20 cellular contexts compared by ENCODE assay signal in genomic region chr11:44244649-44245308, GRCh38.
DNase-seq lines count a peak whose midpoint lies in the region; ATAC-seq and TF ChIP-seq lines count a peak whose summit lies in the region.
"Had no signal": no experiment of that assay in that cellular context is flagged by ENCODE, and none has a peak within 500 bp of the region (broad histone marks: within the 10 kb centered on the region; RNA-seq: fewer than 3 reads in every experiment).

No MANE protein-coding gene starts in this region.

- peaks cover 10% of the 10 kb centered on the region for H3K27me3 Mint-ChIP-seq in GM23338 (ENCODE audit: insufficient read depth, low read depth, poor library complexity)
- H3K27me3 Mint-ChIP-seq: activated naive CD8-positive, alpha-beta T cell treated with anti-CD3 and anti-CD28 coated beads for 36 hours had no signal

- no peak overlapping the region; the same call in 1 of the 2 replicates for H3K4me3 ChIP-seq in GM23338
- H3K4me3 ChIP-seq in fibroblast of pulmonary artery (replicated peaks; ENCODE audit: low read depth, low read length), result no peak overlapping the region
- no peak overlapping the region for H3K4me3 ChIP-seq in lower lobe of right lung
- H3K4me3 ChIP-seq: mucosa of descending colon, pancreas had no signal

- H3K4me1 ChIP-seq in GM23338 (ENCODE audit: insufficient read depth) (peaks cover 26% of the 10 kb centered on the region), lower lobe of right lung (peaks cover 14% of the 10 kb centered on the region)

- H3K27ac ChIP-seq in GM23338 (ENCODE audit: low read depth) (peak overlapping the region; percentile 45; the same call in 1 of the 2 replicates), lower lobe of right lung (no peak overlapping the region)
- H3K27ac ChIP-seq: pancreas, WERI-Rb-1 had no signal

- TF ChIP-seq CTCF in GM23338 (conservative IDR thresholded peaks at IDR 0.05; ENCODE audit: low read depth in 2 of 2) (no peak), fibroblast of pulmonary artery (IDR thresholded peaks at IDR 0.05; ENCODE audit: low read length, missing control alignments) (no peak), lower lobe of right lung (IDR thresholded peaks at IDR 0.05) (no peak)

- H3K27me3 ChIP-seq in GM23338 (ENCODE audit: insufficient read depth), result no peaks in the 10 kb centered on the region
- no peaks in the 10 kb centered on the region for H3K27me3 ChIP-seq in lower lobe of right lung (ENCODE audit: low read depth)
- H3K27me3 ChIP-seq: pancreas had no signal

- no peaks in the 10 kb centered on the region for H3K9me3 Mint-ChIP-seq in GM23338
- H3K9me3 Mint-ChIP-seq: activated naive CD8-positive, alpha-beta T cell treated with anti-CD3 and anti-CD28 coated beads for 36 hours; activated T-cell treated with anti-CD3 and anti-CD28 coated beads, Interleukin-2, amount 50 U/mL, for 72 hours; CD8-positive, alpha-beta T cell had no signal

- no peak overlapping the region for H3K27ac Mint-ChIP-seq in GM23338
- H3K27ac Mint-ChIP-seq: activated CD8-positive, alpha-beta T cell treated with anti-CD3 and anti-CD28 coated beads, Interleukin-2, amount 10 ng/mL, durations not matched to agents 7 days and 5 days; activated naive CD8-positive, alpha-beta T cell treated with anti-CD3 and anti-CD28 coated beads for 36 hours; activated T-cell treated with anti-CD3 and anti-CD28 coated beads, Interleukin-2, amount 50 U/mL, for 72 hours; CD8-positive, alpha-beta T cell had no signal

- H4K20me1 ChIP-seq in GM23338 (replicated peaks; ENCODE audit: insufficient read depth), result no peaks in the 10 kb centered on the region

- no peak for ATAC-seq in GM23338
- ATAC-seq in SK-N-SH treated with all-trans-retinoic acid at 6 μM for 48 hours, result peak; percentile 81
- no peak for ATAC-seq in left colon
- no peak for ATAC-seq in lower lobe of right lung
- ATAC-seq: activated CD8-positive, alpha-beta T cell treated with anti-CD3 and anti-CD28 coated beads, Interleukin-2, amount 10 ng/mL, durations not matched to agents 7 days and 5 days; activated T-cell treated with anti-CD3 and anti-CD28 coated beads, Interleukin-2, amount 50 U/mL, for 72 hours; CD8-positive, alpha-beta T cell; mucosa of descending colon; pancreas had no signal

- H3K4me2 ChIP-seq in GM23338, result peak overlapping the region; percentile 65

- intact Hi-C loops in left colon (cut with DNase I, micrococcal nuclease) (no loop called here), lower lobe of right lung (cut with DNase I) (no loop called here)

- no peak overlapping the region for H3K4me3 Mint-ChIP-seq in GM23338
- H3K4me3 Mint-ChIP-seq: activated CD8-positive, alpha-beta T cell treated with anti-CD3 and anti-CD28 coated beads, Interleukin-2, amount 10 ng/mL, durations not matched to agents 7 days and 5 days; activated naive CD8-positive, alpha-beta T cell treated with anti-CD3 and anti-CD28 coated beads for 36 hours; activated T-cell treated with anti-CD3 and anti-CD28 coated beads, Interleukin-2, amount 50 U/mL, for 72 hours; CD8-positive, alpha-beta T cell had no signal

- 0 out of 2 replicates have a peak, but pooled peaks cover 4% of the 10 kb centered on the region for H3K79me2 ChIP-seq in GM23338 (replicated peaks; ENCODE audit: insufficient read depth)

- peaks cover 39% of the 10 kb centered on the region for H3K4me1 Mint-ChIP-seq in GM23338
- H3K4me1 Mint-ChIP-seq: activated naive CD8-positive, alpha-beta T cell treated with anti-CD3 and anti-CD28 coated beads for 36 hours had no signal

- DNase-seq in GM23338 (ENCODE audit: low spot score), result no peak
- DNase-seq in fibroblast of pulmonary artery (ENCODE audit: low read depth), result peak; percentile 43
- peak; percentile 41 for DNase-seq in non-pigmented ciliary epithelial cell (ENCODE audit: low read depth)
- no peak for DNase-seq in left colon
- DNase-seq in lower lobe of right lung, result no peak
- DNase-seq in activated CD4-positive, alpha-beta T cell treated with anti-CD3 and anti-CD28 coated beads, Interleukin-2, amount 50 U/mL, for 1 hour, result no peak
- no peak for DNase-seq in activated CD4-positive, CD25-positive, alpha-beta regulatory T cell treated with anti-CD3 and anti-CD28 coated beads, Interleukin-2, amount 50 U/mL, for 72 hours
- DNase-seq: activated CD8-positive, alpha-beta T cell treated with anti-CD3 and anti-CD28 coated beads, Interleukin-2, amount 10 ng/mL, durations not matched to agents 7 days and 5 days; activated naive CD8-positive, alpha-beta T cell treated with anti-CD3 and anti-CD28 coated beads for 36 hours; activated T-cell treated with anti-CD3 and anti-CD28 coated beads, Interleukin-2, amount 50 U/mL, for 72 hours; CD8-positive, alpha-beta T cell; effector CD4-positive, alpha-beta T cell; left cardiac atrium; mucosa of descending colon; NCI-H187 treated with DMSO at 0.1 percent for 48 hours; NCI-H510A; pancreas; T-helper 1 cell; WERI-Rb-1 had no signal

- H2AFZ ChIP-seq in GM23338, result no peak overlapping the region

- peaks cover 20% of the 10 kb centered on the region for H3K9me2 ChIP-seq in GM23338 (ENCODE audit: insufficient read depth)

- no peaks in the 10 kb centered on the region for H3F3A ChIP-seq in GM23338 (replicated peaks; ENCODE audit: low read depth)

- H3K36me3 ChIP-seq in GM23338 (ENCODE audit: insufficient read depth) (no peaks in the 10 kb centered on the region), lower lobe of right lung (peaks cover 5% of the 10 kb centered on the region)
- H3K36me3 ChIP-seq: pancreas had no signal

- H3K36me3 Mint-ChIP-seq in GM23338 (ENCODE audit: low read depth), result peaks cover 11% of the 10 kb centered on the region; the same call in 2 of the 3 replicates

- H3K9me3 ChIP-seq in lower lobe of right lung, result no peaks in the 10 kb centered on the region
- H3K9me3 ChIP-seq: mucosa of descending colon, pancreas had no signal

TF ChIP-seq in GM23338, 12 proteins besides CTCF, POLR2A, EP300 and RAD21 (continues in another document):
- TF ChIP-seq ZNF114 (CRISPR knock-in tag; IDR thresholded peaks at IDR 0.05), result no peak
- TF ChIP-seq STAT1 (IDR thresholded peaks at IDR 0.05; ENCODE audit: unreplicated experiment), result no peak
- no peak for TF ChIP-seq JUNB (IDR thresholded peaks at IDR 0.05; ENCODE audit: unreplicated experiment)
- no peak for TF ChIP-seq POLR2AphosphoS5 (IDR thresholded peaks at IDR 0.05; ENCODE audit: low read depth)
- TF ChIP-seq ZNF331 (CRISPR knock-in tag; IDR thresholded peaks at IDR 0.05; ENCODE audit: low read depth), result no peak
- TF ChIP-seq EZH2phosphoT487 (IDR thresholded peaks at IDR 0.05; ENCODE audit: unreplicated experiment), result no peak

TF ChIP-seq in SK-N-SH treated with all-trans-retinoic acid at 6 μM for 48 hours, 23 proteins besides CTCF, POLR2A, EP300 and RAD21:
- TF ChIP-seq SNAI2 (CRISPR knock-in tag; IDR thresholded peaks at IDR 0.05) (no peak), ISL1 (CRISPR knock-in tag; IDR thresholded peaks at IDR 0.05) (0 out of 2 replicates have a peak, but pooled peaks have one; percentile 16)

Comparison
In these comparisons a context has a peak if more than half of its experiments do, and no peak if none do; other contexts are left out.
1. DNase-seq: peak in fibroblast of pulmonary artery (single experiment) and non-pigmented ciliary epithelial cell (single experiment); none in GM23338 (single experiment), left colon (0 of 2), lower lobe of right lung (single experiment), activated CD4-positive, alpha-beta T cell treated with anti-CD3 and anti-CD28 coated beads, Interleukin-2, amount 50 U/mL, for 1 hour (single experiment) and activated CD4-positive, CD25-positive, alpha-beta regulatory T cell treated with anti-CD3 and anti-CD28 coated beads, Interleukin-2, amount 50 U/mL, for 72 hours (single experiment).